ENCODE assay signal across 4 cellular contexts in the genomic region with DNA sequence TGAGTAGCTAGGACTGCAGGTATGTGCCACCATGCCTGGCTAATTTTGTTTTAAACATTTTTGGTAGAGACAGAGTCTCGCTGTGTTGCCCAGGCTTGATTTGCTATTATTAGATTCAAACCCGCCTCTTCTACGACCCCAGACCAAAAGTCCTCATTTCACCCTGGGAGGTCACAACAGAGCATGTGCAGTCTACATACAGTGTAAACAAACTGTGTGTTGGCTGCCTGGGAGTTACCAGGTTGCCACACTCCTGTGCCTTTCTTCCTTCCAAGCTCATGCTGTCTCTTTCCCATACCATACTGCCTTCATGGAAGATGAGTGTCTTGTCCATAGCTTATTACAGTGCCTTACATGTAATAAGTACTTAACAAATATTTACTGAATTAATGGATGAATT. TPM values are rescaled to one million over a fixed set of nuclear protein-coding genes. Genes with fewer than 3 reads are reported as not detected.
"Had no signal": no experiment of that assay in that cellular context is flagged by ENCODE, and none has a peak within 500 bp of the region (broad histone marks: within the 10 kb centered on the region; RNA-seq: fewer than 3 reads in every experiment).

No MANE protein-coding gene starts in this region.

RNA-seq across cellular contexts. Expression of gene ACSM2B, which starts 11.9 kb away (rescaled TPM):
- total RNA-seq: LHCN-M2, M059J, MCF 10A, NCI-H460 had no signal
